1 cellular context compared by ENCODE assay signal in the genomic region with DNA sequence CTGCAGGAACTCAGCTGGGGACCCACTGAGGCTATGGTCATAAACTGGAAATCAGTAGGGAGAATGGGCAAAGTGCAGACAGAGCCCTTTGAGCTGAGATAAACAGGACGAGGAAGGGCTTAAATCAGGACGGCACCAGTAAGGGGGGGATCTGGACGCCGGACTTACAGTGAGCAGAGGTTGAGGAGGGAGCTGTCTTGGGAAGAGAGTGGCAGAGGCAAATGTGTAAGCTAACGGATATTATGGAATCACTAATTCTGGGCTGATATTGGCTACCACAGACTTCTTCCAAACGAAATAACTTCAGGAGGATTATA.
TF ChIP-seq lines count a peak whose summit lies in the region.

No MANE protein-coding gene starts in this region.

TF ChIP-seq in HepG2, 621 proteins besides CTCF, POLR2A, EP300 and RAD21 (continued from another document):
- TF ChIP-seq, protein P1, sequence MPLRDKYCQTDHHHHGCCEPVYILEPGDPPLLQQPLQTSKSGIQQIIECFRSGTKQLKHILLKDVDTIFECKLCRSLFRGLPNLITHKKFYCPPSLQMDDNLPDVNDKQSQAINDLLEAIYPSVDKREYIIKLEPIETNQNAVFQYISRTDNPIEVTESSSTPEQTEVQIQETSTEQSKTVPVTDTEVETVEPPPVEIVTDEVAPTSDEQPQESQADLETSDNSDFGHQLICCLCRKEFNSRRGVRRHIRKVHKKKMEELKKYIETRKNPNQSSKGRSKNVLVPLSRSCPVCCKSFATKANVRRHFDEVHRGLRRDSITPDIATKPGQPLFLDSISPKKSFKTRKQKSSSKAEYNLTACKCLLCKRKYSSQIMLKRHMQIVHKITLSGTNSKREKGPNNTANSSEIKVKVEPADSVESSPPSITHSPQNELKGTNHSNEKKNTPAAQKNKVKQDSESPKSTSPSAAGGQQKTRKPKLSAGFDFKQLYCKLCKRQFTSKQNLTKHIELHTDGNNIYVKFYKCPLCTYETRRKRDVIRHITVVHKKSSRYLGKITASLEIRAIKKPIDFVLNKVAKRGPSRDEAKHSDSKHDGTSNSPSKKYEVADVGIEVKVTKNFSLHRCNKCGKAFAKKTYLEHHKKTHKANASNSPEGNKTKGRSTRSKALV (CRISPR knock-in tag; IDR thresholded peaks at IDR 0.05) = no peak
- TF ChIP-seq, protein P2, sequence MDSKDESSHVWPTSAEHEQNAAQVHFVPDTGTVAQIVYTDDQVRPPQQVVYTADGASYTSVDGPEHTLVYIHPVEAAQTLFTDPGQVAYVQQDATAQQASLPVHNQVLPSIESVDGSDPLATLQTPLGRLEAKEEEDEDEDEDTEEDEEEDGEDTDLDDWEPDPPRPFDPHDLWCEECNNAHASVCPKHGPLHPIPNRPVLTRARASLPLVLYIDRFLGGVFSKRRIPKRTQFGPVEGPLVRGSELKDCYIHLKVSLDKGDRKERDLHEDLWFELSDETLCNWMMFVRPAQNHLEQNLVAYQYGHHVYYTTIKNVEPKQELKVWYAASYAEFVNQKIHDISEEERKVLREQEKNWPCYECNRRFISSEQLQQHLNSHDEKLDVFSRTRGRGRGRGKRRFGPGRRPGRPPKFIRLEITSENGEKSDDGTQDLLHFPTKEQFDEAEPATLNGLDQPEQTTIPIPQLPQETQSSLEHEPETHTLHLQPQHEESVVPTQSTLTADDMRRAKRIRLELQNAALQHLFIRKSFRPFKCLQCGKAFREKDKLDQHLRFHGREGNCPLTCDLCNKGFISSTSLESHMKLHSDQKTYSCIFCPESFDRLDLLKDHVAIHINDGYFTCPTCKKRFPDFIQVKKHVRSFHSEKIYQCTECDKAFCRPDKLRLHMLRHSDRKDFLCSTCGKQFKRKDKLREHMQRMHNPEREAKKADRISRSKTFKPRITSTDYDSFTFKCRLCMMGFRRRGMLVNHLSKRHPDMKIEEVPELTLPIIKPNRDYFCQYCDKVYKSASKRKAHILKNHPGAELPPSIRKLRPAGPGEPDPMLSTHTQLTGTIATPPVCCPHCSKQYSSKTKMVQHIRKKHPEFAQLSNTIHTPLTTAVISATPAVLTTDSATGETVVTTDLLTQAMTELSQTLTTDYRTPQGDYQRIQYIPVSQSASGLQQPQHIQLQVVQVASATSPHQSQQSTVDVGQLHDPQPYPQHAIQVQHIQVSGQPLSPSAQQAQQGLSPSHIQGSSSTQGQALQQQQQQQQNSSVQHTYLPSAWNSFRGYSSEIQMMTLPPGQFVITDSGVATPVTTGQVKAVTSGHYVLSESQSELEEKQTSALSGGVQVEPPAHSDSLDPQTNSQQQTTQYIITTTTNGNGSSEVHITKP (CRISPR knock-in tag; IDR thresholded peaks at IDR 0.05; ENCODE audit: low read depth) = peak; percentile 89
- TF ChIP-seq ZNF790 (CRISPR knock-in tag; IDR thresholded peaks at IDR 0.05; ENCODE audit: borderline replicate concordance) (no peak), ZNF468 (CRISPR knock-in tag; IDR thresholded peaks at IDR 0.05) (no peak), ZFYVE20 (CRISPR knock-in tag; IDR thresholded peaks at IDR 0.05; ENCODE audit: borderline replicate concordance, low read depth) (no peak), SP5 (CRISPR knock-in tag; IDR thresholded peaks at IDR 0.05; ENCODE audit: borderline replicate concordance, low read depth) (0 out of 2 replicates have a peak, but pooled peaks have one; percentile 49), ETV5 (CRISPR knock-in tag; IDR thresholded peaks at IDR 0.05; ENCODE audit: borderline replicate concordance) (no peak), MAFG (CRISPR knock-in tag; IDR thresholded peaks at IDR 0.05) (no peak), NAIF1 (CRISPR knock-in tag; IDR thresholded peaks at IDR 0.05; ENCODE audit: borderline replicate concordance) (no peak), FOXO1 (CRISPR knock-in tag; IDR thresholded peaks at IDR 0.05) (peak; percentile 43; the same call in 1 of the 2 replicates), KMT2A (CRISPR knock-in tag; IDR thresholded peaks at IDR 0.05) (no peak), HNRNPLL (IDR thresholded peaks at IDR 0.05; ENCODE audit: low read depth, low read length, poor library complexity, severe bottlenecking) (no peak), SAP130 (CRISPR knock-in tag; IDR thresholded peaks at IDR 0.05; ENCODE audit: low read depth) (peak; percentile 64), PLRG1 (conservative IDR thresholded peaks at IDR 0.05) (no peak), MIER3 (CRISPR knock-in tag; IDR thresholded peaks at IDR 0.05; ENCODE audit: borderline replicate concordance) (no peak), MYC (CRISPR knock-in tag; IDR thresholded peaks at IDR 0.05; ENCODE audit: borderline replicate concordance) (no peak), KAT7 (CRISPR knock-in tag; IDR thresholded peaks at IDR 0.05; ENCODE audit: borderline replicate concordance) (no peak; the same call in 1 of the 2 replicates), TOPORS (CRISPR knock-in tag; IDR thresholded peaks at IDR 0.05) (no peak), PCBP2 (optimal IDR thresholded peaks at IDR 0.05; ENCODE audit: low read depth, low read length, poor library complexity, severe bottlenecking) (no peak)
- TF ChIP-seq, protein P3, sequence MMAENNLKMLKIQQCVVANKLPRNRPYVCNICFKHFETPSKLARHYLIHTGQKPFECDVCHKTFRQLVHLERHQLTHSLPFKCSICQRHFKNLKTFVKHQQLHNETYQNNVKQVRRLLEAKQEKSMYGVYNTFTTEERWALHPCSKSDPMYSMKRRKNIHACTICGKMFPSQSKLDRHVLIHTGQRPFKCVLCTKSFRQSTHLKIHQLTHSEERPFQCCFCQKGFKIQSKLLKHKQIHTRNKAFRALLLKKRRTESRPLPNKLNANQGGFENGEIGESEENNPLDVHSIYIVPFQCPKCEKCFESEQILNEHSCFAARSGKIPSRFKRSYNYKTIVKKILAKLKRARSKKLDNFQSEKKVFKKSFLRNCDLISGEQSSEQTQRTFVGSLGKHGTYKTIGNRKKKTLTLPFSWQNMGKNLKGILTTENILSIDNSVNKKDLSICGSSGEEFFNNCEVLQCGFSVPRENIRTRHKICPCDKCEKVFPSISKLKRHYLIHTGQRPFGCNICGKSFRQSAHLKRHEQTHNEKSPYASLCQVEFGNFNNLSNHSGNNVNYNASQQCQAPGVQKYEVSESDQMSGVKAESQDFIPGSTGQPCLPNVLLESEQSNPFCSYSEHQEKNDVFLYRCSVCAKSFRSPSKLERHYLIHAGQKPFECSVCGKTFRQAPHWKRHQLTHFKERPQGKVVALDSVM (CRISPR knock-in tag; IDR thresholded peaks at IDR 0.05) = 0 out of 2 replicates have a peak, but pooled peaks have one; percentile 0
- TF ChIP-seq, protein P4, sequence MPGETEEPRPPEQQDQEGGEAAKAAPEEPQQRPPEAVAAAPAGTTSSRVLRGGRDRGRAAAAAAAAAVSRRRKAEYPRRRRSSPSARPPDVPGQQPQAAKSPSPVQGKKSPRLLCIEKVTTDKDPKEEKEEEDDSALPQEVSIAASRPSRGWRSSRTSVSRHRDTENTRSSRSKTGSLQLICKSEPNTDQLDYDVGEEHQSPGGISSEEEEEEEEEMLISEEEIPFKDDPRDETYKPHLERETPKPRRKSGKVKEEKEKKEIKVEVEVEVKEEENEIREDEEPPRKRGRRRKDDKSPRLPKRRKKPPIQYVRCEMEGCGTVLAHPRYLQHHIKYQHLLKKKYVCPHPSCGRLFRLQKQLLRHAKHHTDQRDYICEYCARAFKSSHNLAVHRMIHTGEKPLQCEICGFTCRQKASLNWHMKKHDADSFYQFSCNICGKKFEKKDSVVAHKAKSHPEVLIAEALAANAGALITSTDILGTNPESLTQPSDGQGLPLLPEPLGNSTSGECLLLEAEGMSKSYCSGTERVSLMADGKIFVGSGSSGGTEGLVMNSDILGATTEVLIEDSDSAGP (CRISPR knock-in tag; IDR thresholded peaks at IDR 0.05; ENCODE audit: borderline replicate concordance) = no peak; the same call in 1 of the 2 replicates
- TF ChIP-seq, protein P5, sequence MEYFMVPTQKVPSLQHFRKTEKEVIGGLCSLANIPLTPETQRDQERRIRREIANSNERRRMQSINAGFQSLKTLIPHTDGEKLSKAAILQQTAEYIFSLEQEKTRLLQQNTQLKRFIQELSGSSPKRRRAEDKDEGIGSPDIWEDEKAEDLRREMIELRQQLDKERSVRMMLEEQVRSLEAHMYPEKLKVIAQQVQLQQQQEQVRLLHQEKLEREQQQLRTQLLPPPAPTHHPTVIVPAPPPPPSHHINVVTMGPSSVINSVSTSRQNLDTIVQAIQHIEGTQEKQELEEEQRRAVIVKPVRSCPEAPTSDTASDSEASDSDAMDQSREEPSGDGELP (IDR thresholded peaks at IDR 0.05; ENCODE audit: borderline replicate concordance, low read depth) = peak; percentile 33; the same call in 1 of the 2 replicates
- TF ChIP-seq, protein P6, sequence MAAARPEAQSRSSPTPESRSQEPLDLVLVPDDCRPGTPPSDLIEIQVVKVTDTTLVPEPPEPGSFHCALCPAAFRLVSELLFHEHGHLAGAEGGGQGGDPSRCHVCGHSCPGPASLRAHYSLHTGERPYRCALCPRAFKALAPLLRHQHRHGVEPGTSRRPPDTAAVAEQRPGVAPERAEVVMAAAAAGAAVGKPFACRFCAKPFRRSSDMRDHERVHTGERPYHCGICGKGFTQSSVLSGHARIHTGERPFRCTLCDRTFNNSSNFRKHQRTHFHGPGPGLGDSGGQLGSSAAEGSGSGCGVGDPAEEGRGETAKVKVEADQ (CRISPR knock-in tag; IDR thresholded peaks at IDR 0.05; ENCODE audit: borderline replicate concordance) = no peak
- TF ChIP-seq, protein P7, sequence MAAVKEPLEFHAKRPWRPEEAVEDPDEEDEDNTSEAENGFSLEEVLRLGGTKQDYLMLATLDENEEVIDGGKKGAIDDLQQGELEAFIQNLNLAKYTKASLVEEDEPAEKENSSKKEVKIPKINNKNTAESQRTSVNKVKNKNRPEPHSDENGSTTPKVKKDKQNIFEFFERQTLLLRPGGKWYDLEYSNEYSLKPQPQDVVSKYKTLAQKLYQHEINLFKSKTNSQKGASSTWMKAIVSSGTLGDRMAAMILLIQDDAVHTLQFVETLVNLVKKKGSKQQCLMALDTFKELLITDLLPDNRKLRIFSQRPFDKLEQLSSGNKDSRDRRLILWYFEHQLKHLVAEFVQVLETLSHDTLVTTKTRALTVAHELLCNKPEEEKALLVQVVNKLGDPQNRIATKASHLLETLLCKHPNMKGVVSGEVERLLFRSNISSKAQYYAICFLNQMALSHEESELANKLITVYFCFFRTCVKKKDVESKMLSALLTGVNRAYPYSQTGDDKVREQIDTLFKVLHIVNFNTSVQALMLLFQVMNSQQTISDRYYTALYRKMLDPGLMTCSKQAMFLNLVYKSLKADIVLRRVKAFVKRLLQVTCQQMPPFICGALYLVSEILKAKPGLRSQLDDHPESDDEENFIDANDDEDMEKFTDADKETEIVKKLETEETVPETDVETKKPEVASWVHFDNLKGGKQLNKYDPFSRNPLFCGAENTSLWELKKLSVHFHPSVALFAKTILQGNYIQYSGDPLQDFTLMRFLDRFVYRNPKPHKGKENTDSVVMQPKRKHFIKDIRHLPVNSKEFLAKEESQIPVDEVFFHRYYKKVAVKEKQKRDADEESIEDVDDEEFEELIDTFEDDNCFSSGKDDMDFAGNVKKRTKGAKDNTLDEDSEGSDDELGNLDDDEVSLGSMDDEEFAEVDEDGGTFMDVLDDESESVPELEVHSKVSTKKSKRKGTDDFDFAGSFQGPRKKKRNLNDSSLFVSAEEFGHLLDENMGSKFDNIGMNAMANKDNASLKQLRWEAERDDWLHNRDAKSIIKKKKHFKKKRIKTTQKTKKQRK (IDR thresholded peaks at IDR 0.05; ENCODE audit: low read length) = no peak
- TF ChIP-seq, protein P8, sequence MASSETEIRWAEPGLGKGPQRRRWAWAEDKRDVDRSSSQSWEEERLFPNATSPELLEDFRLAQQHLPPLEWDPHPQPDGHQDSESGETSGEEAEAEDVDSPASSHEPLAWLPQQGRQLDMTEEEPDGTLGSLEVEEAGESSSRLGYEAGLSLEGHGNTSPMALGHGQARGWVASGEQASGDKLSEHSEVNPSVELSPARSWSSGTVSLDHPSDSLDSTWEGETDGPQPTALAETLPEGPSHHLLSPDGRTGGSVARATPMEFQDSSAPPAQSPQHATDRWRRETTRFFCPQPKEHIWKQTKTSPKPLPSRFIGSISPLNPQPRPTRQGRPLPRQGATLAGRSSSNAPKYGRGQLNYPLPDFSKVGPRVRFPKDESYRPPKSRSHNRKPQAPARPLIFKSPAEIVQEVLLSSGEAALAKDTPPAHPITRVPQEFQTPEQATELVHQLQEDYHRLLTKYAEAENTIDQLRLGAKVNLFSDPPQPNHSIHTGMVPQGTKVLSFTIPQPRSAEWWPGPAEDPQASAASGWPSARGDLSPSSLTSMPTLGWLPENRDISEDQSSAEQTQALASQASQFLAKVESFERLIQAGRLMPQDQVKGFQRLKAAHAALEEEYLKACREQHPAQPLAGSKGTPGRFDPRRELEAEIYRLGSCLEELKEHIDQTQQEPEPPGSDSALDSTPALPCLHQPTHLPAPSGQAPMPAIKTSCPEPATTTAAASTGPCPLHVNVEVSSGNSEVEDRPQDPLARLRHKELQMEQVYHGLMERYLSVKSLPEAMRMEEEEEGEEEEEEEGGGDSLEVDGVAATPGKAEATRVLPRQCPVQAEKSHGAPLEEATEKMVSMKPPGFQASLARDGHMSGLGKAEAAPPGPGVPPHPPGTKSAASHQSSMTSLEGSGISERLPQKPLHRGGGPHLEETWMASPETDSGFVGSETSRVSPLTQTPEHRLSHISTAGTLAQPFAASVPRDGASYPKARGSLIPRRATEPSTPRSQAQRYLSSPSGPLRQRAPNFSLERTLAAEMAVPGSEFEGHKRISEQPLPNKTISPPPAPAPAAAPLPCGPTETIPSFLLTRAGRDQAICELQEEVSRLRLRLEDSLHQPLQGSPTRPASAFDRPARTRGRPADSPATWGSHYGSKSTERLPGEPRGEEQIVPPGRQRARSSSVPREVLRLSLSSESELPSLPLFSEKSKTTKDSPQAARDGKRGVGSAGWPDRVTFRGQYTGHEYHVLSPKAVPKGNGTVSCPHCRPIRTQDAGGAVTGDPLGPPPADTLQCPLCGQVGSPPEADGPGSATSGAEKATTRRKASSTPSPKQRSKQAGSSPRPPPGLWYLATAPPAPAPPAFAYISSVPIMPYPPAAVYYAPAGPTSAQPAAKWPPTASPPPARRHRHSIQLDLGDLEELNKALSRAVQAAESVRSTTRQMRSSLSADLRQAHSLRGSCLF (CRISPR knock-in tag; IDR thresholded peaks at IDR 0.05; ENCODE audit: borderline replicate concordance) = no peak
- TF ChIP-seq, protein P9, sequence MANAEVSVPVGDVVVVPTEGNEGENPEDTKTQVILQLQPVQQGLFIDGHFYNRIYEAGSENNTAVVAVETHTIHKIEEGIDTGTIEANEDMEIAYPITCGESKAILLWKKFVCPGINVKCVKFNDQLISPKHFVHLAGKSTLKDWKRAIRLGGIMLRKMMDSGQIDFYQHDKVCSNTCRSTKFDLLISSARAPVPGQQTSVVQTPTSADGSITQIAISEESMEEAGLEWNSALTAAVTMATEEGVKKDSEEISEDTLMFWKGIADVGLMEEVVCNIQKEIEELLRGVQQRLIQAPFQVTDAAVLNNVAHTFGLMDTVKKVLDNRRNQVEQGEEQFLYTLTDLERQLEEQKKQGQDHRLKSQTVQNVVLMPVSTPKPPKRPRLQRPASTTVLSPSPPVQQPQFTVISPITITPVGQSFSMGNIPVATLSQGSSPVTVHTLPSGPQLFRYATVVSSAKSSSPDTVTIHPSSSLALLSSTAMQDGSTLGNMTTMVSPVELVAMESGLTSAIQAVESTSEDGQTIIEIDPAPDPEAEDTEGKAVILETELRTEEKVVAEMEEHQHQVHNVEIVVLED (CRISPR knock-in tag; IDR thresholded peaks at IDR 0.05; ENCODE audit: borderline replicate concordance) = no peak
